ENCODE assay signal across 15 cellular contexts in genomic region chr4:166838975-166839614, GRCh38.
DNase-seq lines count a peak whose midpoint lies in the region; ATAC-seq and TF ChIP-seq lines count a peak whose summit lies in the region.
"Had no signal": no experiment of that assay in that cellular context is flagged by ENCODE, and none has a peak within 500 bp of the region (broad histone marks: within the 10 kb centered on the region; RNA-seq: fewer than 3 reads in every experiment).

No MANE protein-coding gene starts in this region.

- TF ChIP-seq CTCF in OCI-LY7 (conservative IDR thresholded peaks at IDR 0.05; ENCODE audit: low read length) = no peak

- no peaks in the 10 kb centered on the region for H3K36me3 ChIP-seq in OCI-LY7 (ENCODE audit: insufficient read depth, low read length)

- intact Hi-C loops in OCI-LY7 (cut with micrococcal nuclease; ENCODE audit: unreplicated experiment) = no loop called here

- DNase-seq in OCI-LY7 (ENCODE audit: low spot score) (no peak), NOMO-1 treated with DMSO at 0.1 percent for 48 hours (lab: John Stamatoyannopoulos, UW; ENCODE audit: unreplicated experiment) (no peak), NCI-H748 (lab: John Stamatoyannopoulos, UW; ENCODE audit: unreplicated experiment) (no peak)
- no peak for DNase-seq in activated CD4-positive, CD25-positive, alpha-beta regulatory T cell (lab: John Stamatoyannopoulos, UW)
- DNase-seq: activated CD4-positive, alpha-beta T cell treated with anti-CD3 and anti-CD28 coated beads for 4 hours; activated gamma-delta T cell treated with Interleukin-2 at 50 U/mL for 16 hours; NCI-H1048; NCI-H774; psoas muscle; stimulated activated CD4-positive, alpha-beta T cell treated with anti-CD3 and anti-CD28 coated beads, Interleukin-4, amount 100 ng/mL, for 4 hours had no signal

- CTCF ChIA-PET in OCI-LY7 (lab: Charles Lee; ENCODE audit: unreplicated experiment) = no interaction called here

- H3K9me3 ChIP-seq in OCI-LY7 (ENCODE audit: low read length) = no peaks in the 10 kb centered on the region
- H3K9me3 ChIP-seq: psoas muscle had no signal

- no peaks in the 10 kb centered on the region for H3K4me1 ChIP-seq in OCI-LY7 (ENCODE audit: insufficient read depth, low read length, poor library complexity, severe bottlenecking)
- H3K4me1 ChIP-seq: psoas muscle had no signal

- no peak overlapping the region for H3K4me2 ChIP-seq in OCI-LY7 (ENCODE audit: low read length)

- no peak overlapping the region for H3K27ac ChIP-seq in OCI-LY7 (ENCODE audit: low read depth, low read length, poor library complexity, severe bottlenecking)
- H3K27ac ChIP-seq: psoas muscle, SK-N-MC had no signal

- peak; percentile 75 for ATAC-seq in GM18511 (IDR thresholded peaks at IDR 0.05; ENCODE audit: unreplicated experiment)
- peak; percentile 73 for ATAC-seq in GM21367 (IDR thresholded peaks at IDR 0.05; ENCODE audit: unreplicated experiment)
- ATAC-seq in HG02938 (IDR thresholded peaks at IDR 0.05; ENCODE audit: unreplicated experiment) = peak; percentile 65
- peak; percentile 42 for ATAC-seq in HG03558 (IDR thresholded peaks at IDR 0.05; ENCODE audit: extremely low read depth, unreplicated experiment)
- ATAC-seq: psoas muscle had no signal

- H2AFZ ChIP-seq in OCI-LY7 (ENCODE audit: low read length) = no peak overlapping the region

- no TSS peak for BruUV-seq in OCI-LY7 (replicated peaks; lab: Mats Ljungman, UMichigan)

- H4K20me1 ChIP-seq in OCI-LY7 (ENCODE audit: insufficient read depth, low read length) = no peaks in the 10 kb centered on the region

- H3K4me3 ChIP-seq in OCI-LY7 (ENCODE audit: low read depth, low read length, poor library complexity, severe bottlenecking) = no peak overlapping the region
- H3K4me3 ChIP-seq: psoas muscle, SK-N-MC had no signal

- H3K9me2 ChIP-seq in OCI-LY7 (ENCODE audit: insufficient read depth, low read length) = no peaks in the 10 kb centered on the region

- no peaks in the 10 kb centered on the region for H3K79me2 ChIP-seq in OCI-LY7 (ENCODE audit: insufficient read depth, low read depth, low read length)

- POLR2A ChIA-PET in OCI-LY7 (lab: Charles Lee) = no interaction called here
